In genomic region chr7:153524070-153524601, GRCh38 we compare ENCODE assay signal across 1 cellular context.
TF ChIP-seq lines count a peak whose summit lies in the region.

No MANE protein-coding gene starts in this region.

TF ChIP-seq in HepG2, 621 proteins besides CTCF, POLR2A, EP300 and RAD21 (continued from another document):
- TF ChIP-seq, protein P1, sequence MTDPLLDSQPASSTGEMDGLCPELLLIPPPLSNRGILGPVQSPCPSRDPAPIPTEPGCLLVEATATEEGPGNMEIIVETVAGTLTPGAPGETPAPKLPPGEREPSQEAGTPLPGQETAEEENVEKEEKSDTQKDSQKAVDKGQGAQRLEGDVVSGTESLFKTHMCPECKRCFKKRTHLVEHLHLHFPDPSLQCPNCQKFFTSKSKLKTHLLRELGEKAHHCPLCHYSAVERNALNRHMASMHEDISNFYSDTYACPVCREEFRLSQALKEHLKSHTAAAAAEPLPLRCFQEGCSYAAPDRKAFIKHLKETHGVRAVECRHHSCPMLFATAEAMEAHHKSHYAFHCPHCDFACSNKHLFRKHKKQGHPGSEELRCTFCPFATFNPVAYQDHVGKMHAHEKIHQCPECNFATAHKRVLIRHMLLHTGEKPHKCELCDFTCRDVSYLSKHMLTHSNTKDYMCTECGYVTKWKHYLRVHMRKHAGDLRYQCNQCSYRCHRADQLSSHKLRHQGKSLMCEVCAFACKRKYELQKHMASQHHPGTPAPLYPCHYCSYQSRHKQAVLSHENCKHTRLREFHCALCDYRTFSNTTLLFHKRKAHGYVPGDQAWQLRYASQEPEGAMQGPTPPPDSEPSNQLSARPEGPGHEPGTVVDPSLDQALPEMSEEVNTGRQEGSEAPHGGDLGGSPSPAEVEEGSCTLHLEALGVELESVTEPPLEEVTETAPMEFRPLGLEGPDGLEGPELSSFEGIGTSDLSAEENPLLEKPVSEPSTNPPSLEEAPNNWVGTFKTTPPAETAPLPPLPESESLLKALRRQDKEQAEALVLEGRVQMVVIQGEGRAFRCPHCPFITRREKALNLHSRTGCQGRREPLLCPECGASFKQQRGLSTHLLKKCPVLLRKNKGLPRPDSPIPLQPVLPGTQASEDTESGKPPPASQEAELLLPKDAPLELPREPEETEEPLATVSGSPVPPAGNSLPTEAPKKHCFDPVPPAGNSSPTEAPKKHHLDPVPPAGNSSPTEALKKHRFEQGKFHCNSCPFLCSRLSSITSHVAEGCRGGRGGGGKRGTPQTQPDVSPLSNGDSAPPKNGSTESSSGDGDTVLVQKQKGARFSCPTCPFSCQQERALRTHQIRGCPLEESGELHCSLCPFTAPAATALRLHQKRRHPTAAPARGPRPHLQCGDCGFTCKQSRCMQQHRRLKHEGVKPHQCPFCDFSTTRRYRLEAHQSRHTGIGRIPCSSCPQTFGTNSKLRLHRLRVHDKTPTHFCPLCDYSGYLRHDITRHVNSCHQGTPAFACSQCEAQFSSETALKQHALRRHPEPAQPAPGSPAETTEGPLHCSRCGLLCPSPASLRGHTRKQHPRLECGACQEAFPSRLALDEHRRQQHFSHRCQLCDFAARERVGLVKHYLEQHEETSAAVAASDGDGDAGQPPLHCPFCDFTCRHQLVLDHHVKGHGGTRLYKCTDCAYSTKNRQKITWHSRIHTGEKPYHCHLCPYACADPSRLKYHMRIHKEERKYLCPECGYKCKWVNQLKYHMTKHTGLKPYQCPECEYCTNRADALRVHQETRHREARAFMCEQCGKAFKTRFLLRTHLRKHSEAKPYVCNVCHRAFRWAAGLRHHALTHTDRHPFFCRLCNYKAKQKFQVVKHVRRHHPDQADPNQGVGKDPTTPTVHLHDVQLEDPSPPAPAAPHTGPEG (CRISPR knock-in tag; IDR thresholded peaks at IDR 0.05): no peak
- no peak for TF ChIP-seq HCFC1 (IDR thresholded peaks at IDR 0.05; ENCODE audit: low read depth, low read length)
- TF ChIP-seq, protein P2, sequence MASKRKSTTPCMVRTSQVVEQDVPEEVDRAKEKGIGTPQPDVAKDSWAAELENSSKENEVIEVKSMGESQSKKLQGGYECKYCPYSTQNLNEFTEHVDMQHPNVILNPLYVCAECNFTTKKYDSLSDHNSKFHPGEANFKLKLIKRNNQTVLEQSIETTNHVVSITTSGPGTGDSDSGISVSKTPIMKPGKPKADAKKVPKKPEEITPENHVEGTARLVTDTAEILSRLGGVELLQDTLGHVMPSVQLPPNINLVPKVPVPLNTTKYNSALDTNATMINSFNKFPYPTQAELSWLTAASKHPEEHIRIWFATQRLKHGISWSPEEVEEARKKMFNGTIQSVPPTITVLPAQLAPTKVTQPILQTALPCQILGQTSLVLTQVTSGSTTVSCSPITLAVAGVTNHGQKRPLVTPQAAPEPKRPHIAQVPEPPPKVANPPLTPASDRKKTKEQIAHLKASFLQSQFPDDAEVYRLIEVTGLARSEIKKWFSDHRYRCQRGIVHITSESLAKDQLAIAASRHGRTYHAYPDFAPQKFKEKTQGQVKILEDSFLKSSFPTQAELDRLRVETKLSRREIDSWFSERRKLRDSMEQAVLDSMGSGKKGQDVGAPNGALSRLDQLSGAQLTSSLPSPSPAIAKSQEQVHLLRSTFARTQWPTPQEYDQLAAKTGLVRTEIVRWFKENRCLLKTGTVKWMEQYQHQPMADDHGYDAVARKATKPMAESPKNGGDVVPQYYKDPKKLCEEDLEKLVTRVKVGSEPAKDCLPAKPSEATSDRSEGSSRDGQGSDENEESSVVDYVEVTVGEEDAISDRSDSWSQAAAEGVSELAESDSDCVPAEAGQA (IDR thresholded peaks at IDR 0.05; ENCODE audit: low read depth): no peak
- TF ChIP-seq, protein P2 (CRISPR knock-in tag; IDR thresholded peaks at IDR 0.05; ENCODE audit: borderline replicate concordance): no peak
- TF ChIP-seq ZMYM2 (CRISPR knock-in tag; IDR thresholded peaks at IDR 0.05): no peak
- TF ChIP-seq NCOA1 (CRISPR knock-in tag; IDR thresholded peaks at IDR 0.05): no peak
- TF ChIP-seq ZMAT3 (CRISPR knock-in tag; conservative IDR thresholded peaks at IDR 0.05): no peak
- TF ChIP-seq, protein P3, sequence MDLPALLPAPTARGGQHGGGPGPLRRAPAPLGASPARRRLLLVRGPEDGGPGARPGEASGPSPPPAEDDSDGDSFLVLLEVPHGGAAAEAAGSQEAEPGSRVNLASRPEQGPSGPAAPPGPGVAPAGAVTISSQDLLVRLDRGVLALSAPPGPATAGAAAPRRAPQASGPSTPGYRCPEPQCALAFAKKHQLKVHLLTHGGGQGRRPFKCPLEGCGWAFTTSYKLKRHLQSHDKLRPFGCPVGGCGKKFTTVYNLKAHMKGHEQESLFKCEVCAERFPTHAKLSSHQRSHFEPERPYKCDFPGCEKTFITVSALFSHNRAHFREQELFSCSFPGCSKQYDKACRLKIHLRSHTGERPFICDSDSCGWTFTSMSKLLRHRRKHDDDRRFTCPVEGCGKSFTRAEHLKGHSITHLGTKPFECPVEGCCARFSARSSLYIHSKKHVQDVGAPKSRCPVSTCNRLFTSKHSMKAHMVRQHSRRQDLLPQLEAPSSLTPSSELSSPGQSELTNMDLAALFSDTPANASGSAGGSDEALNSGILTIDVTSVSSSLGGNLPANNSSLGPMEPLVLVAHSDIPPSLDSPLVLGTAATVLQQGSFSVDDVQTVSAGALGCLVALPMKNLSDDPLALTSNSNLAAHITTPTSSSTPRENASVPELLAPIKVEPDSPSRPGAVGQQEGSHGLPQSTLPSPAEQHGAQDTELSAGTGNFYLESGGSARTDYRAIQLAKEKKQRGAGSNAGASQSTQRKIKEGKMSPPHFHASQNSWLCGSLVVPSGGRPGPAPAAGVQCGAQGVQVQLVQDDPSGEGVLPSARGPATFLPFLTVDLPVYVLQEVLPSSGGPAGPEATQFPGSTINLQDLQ (CRISPR knock-in tag; IDR thresholded peaks at IDR 0.05): no peak
TF ChIP-seq in HepG2: peak in this region for 0.
